14 cellular contexts compared by ENCODE assay signal in genomic region chr4:148026022-148026421, GRCh38.
DNase-seq lines count a peak whose midpoint lies in the region; ATAC-seq and TF ChIP-seq lines count a peak whose summit lies in the region.
"Had no signal": no experiment of that assay in that cellular context is flagged by ENCODE, and none has a peak within 500 bp of the region (broad histone marks: within the 10 kb centered on the region; RNA-seq: fewer than 3 reads in every experiment).

No MANE protein-coding gene starts in this region.

- H3K27ac ChIP-seq in AG04450 (ENCODE audit: low read depth, low read length) (no peak overlapping the region), mesendoderm (ENCODE audit: low read depth, low read length) (no peak overlapping the region), sigmoid colon (no peak overlapping the region)
- H3K27ac ChIP-seq: thoracic aorta had no signal

- no peaks in the 10 kb centered on the region for H3K27me3 ChIP-seq in AG04450 (ENCODE audit: control insufficient read depth, insufficient read depth, low read length)
- no peaks in the 10 kb centered on the region for H3K27me3 ChIP-seq in mesendoderm (ENCODE audit: insufficient read depth, low read length, poor library complexity)
- H3K27me3 ChIP-seq in sigmoid colon = no peaks in the 10 kb centered on the region

- TF ChIP-seq EP300 in sigmoid colon (IDR thresholded peaks at IDR 0.05) = no peak

- no CpG with 5 or more reads among the region's 3 CpGs for WGBS in mesendoderm (ENCODE audit: extremely low coverage, insufficient coverage, low lambda C conversion rate)
- WGBS in sigmoid colon, 2 donors = 85 to 88% methylated on average over 3 of the region's 3 CpGs
- 41 to 61% methylated on average over 3 of the region's 3 CpGs for WGBS in lower leg skin, 2 donors

- no peak overlapping the region for H2BK5ac ChIP-seq in mesendoderm (ENCODE audit: low read length)

- TF ChIP-seq CTCF in AG04450 (IDR thresholded peaks at IDR 0.05; ENCODE audit: low read depth, low read length) (no peak), sigmoid colon (IDR thresholded peaks at IDR 0.05) (no peak), lower leg skin (IDR thresholded peaks at IDR 0.05) (no peak)

- intact Hi-C loops in sigmoid colon (cut with DNase I) (loop anchor here (10.0 kb wide), 1 partner anchor 419 kb away; the partner anchor contains the start of gene NR3C2), lower leg skin (cut with DNase I; ENCODE audit: low total_unique reads) (no loop called here)

- H3K56ac ChIP-seq in mesendoderm (ENCODE audit: low read length) = no peak overlapping the region

- H2BK120ac ChIP-seq in mesendoderm (ENCODE audit: low read depth, low read length) = no peak overlapping the region

- H2AK5ac ChIP-seq in mesendoderm (ENCODE audit: low read length) = no peak overlapping the region

- H2BK15ac ChIP-seq in mesendoderm (replicated peaks; ENCODE audit: low read depth) = no peak overlapping the region

- peaks cover 2% of the 10 kb centered on the region for H3K4me1 ChIP-seq in mesendoderm (ENCODE audit: control insufficient read depth, low read depth, low read length)
- peaks cover 0 to 52% (median 37%) of the 10 kb centered on the region in 4 donors for H3K4me1 ChIP-seq in sigmoid colon

- no peak overlapping the region for H3K4ac ChIP-seq in mesendoderm (ENCODE audit: low read depth, low read length)

- H3K23ac ChIP-seq in mesendoderm (ENCODE audit: low read length) = no peak overlapping the region

- no peak overlapping the region for H3K18ac ChIP-seq in mesendoderm (ENCODE audit: low read length)

- H3K36me3 ChIP-seq in mesendoderm (ENCODE audit: control insufficient read depth, insufficient read depth, low read length) = no peaks in the 10 kb centered on the region
- H3K36me3 ChIP-seq in sigmoid colon = peaks cover 0 to 5% (median 0%) of the 10 kb centered on the region in 4 donors
- H3K36me3 ChIP-seq: thoracic aorta had no signal

- no peak overlapping the region for H4K8ac ChIP-seq in mesendoderm (ENCODE audit: low read depth, low read length)

- H3K9me3 ChIP-seq in AG04450 (ENCODE audit: control insufficient read depth, insufficient read depth, low read length) (no peaks in the 10 kb centered on the region), sigmoid colon (no peaks in the 10 kb centered on the region)
- H3K9me3 ChIP-seq: thoracic aorta had no signal

- CTCF ChIA-PET in AG04450 (lab: Charles Lee) = interaction anchor here (1.6 kb wide), 1 partner anchor 159 kb away, joined by 3 read pairs; no protein-coding TSS in a partner anchor

- H4K5ac ChIP-seq in mesendoderm (ENCODE audit: low read length) = no peak overlapping the region

- no peaks in the 10 kb centered on the region for H3K79me2 ChIP-seq in mesendoderm (ENCODE audit: control insufficient read depth, insufficient read depth, low read length)

- POLR2A ChIA-PET in AG04450 (lab: Yijun Ruan, JAX) = no interaction called here

- DNase-seq in AG04450 (ENCODE audit: low read depth, low spot score) (peak; percentile 41), HS-5 (ENCODE audit: low read depth) (peak; percentile 34), dedifferentiated amniotic fluid mesenchymal stem cell (ENCODE audit: extremely low spot score) (peak; percentile 86), mesendoderm (peak; percentile 31), sigmoid colon (no peak), lower leg skin (ENCODE audit: low spot score in 2 of 2) (no peak)
- DNase-seq: activated CD4-positive, alpha-beta memory T cell treated with anti-CD3 and anti-CD28 coated beads for 36 hours; DND-41; NCI-H2081 treated with DMSO at 0.1 percent for 48 hours; NCI-H774 had no signal

- H3K4me3 ChIP-seq in AG04450 (ENCODE audit: low read depth, low read length) = no peak overlapping the region
- no peak overlapping the region for H3K4me3 ChIP-seq in mesendoderm (ENCODE audit: low read length)
- no peak overlapping the region for H3K4me3 ChIP-seq in sigmoid colon
- H3K4me3 ChIP-seq in lower leg skin (ENCODE audit: low read depth, poor library complexity, severe bottlenecking) = no peak overlapping the region
- H3K4me3 ChIP-seq: lung, thoracic aorta had no signal

- H3K9ac ChIP-seq in mesendoderm (ENCODE audit: low read length) = no peak overlapping the region

- no peak overlapping the region for H3K4me2 ChIP-seq in mesendoderm (ENCODE audit: low read length)

- TF ChIP-seq POLR2A in sigmoid colon (IDR thresholded peaks at IDR 0.05) (no peak), lower leg skin (IDR thresholded peaks at IDR 0.05) (no peak)

- H3K79me1 ChIP-seq in mesendoderm (ENCODE audit: low read length) = no peaks in the 10 kb centered on the region

- ATAC-seq in HG02678 (IDR thresholded peaks at IDR 0.05; ENCODE audit: unreplicated experiment) (no peak), HG02588 (IDR thresholded peaks at IDR 0.05; ENCODE audit: unreplicated experiment) (no peak)

Comparison
In these comparisons a context has a peak if more than half of its experiments do, and no peak if none do; other contexts are left out.
1. DNase-seq: peak in AG04450 (single experiment), HS-5 (single experiment), dedifferentiated amniotic fluid mesenchymal stem cell (single experiment) and mesendoderm (single experiment); none in sigmoid colon (single experiment) and lower leg skin (0 of 2).